ENCODE assay signal across 10 cellular contexts in genomic region chr1:154772611-154773515, GRCh38.
A peak's percentile ranks its signal among the peaks of the same experiment; 100 is the strongest.
DNase-seq lines count a peak whose midpoint lies in the region; ATAC-seq and TF ChIP-seq lines count a peak whose summit lies in the region.
"Had no signal": no experiment of that assay in that cellular context is flagged by ENCODE, and none has a peak within 500 bp of the region (broad histone marks: within the 10 kb centered on the region; RNA-seq: fewer than 3 reads in every experiment).

No MANE protein-coding gene starts in this region.

- H3K4me1 ChIP-seq in neural progenitor cell, result peaks cover 12% of the 10 kb centered on the region

- H3K4me3 ChIP-seq in GM12865 (ENCODE audit: low read depth, low read length) (no peak overlapping the region), neural progenitor cell (no peak overlapping the region), dorsolateral prefrontal cortex (no peak overlapping the region)
- H3K4me3 ChIP-seq: right atrium auricular region had no signal

- no peaks in the 10 kb centered on the region for H3K79me2 ChIP-seq in neural progenitor cell (ENCODE audit: low read depth)

- TF ChIP-seq CTCF in GM12865 (IDR thresholded peaks at IDR 0.05; ENCODE audit: insufficient read depth, low read depth, low read length, missing control alignments) (peak; percentile 12), neural progenitor cell (IDR thresholded peaks at IDR 0.05) (peak; percentile 48), dorsolateral prefrontal cortex (IDR thresholded peaks at IDR 0.05 in 54 of 56, conservative IDR thresholded peaks at IDR 0.05 in 2 of 56; ENCODE audit: low read depth in 1 of 56, partially characterized antibody in 56 of 56) (no peak)

- DNase-seq in NCI-H748 (lab: John Stamatoyannopoulos, UW; ENCODE audit: unreplicated experiment), result peak; percentile 40
- no peak for DNase-seq in NCI-H748 treated with DMSO at 0.1 percent for 48 hours (lab: John Stamatoyannopoulos, UW)
- no peak for DNase-seq in GM12865 (ENCODE audit: low read depth)
- DNase-seq in activated T-cell treated with anti-CD3 and anti-CD28 coated beads, Interleukin-2, amount 50 U/mL, for 4 hours, result peak; percentile 41
- peak; percentile 65 for DNase-seq in neural progenitor cell (ENCODE audit: low spot score)
- DNase-seq in dorsolateral prefrontal cortex, result no peak
- DNase-seq in GF-D8 (lab: John Stamatoyannopoulos, UW), result no peak
- no peak for DNase-seq in NOMO-1 treated with dmso at 0.1 percent for 144 hours (lab: John Stamatoyannopoulos, UW; ENCODE audit: unreplicated experiment)
- DNase-seq: left cardiac atrium had no signal

- H3K27ac Mint-ChIP-seq in neural progenitor cell, result peak overlapping the region; percentile 44

- no peak overlapping the region for H2AFZ ChIP-seq in neural progenitor cell (replicated peaks)

- H3K4me2 ChIP-seq in neural progenitor cell, result no peak overlapping the region

- H3K9me3 Mint-ChIP-seq in activated T-cell treated with anti-CD3 and anti-CD28 coated beads, Interleukin-2, amount 50 U/mL, for 4 hours, result no peaks in the 10 kb centered on the region
- H3K9me3 Mint-ChIP-seq in neural progenitor cell, result no peaks in the 10 kb centered on the region

- no peaks in the 10 kb centered on the region for H3K27me3 Mint-ChIP-seq in activated T-cell treated with anti-CD3 and anti-CD28 coated beads, Interleukin-2, amount 50 U/mL, for 4 hours (ENCODE audit: low read depth)
- H3K27me3 Mint-ChIP-seq in neural progenitor cell (ENCODE audit: insufficient read depth, low read depth), result peaks cover 8% of the 10 kb centered on the region

- H3K27ac ChIP-seq in neural progenitor cell (no peak overlapping the region), dorsolateral prefrontal cortex (peak overlapping the region in 12 of 59 donors; percentile 18 to 68 (median 46))
- H3K27ac ChIP-seq: right atrium auricular region had no signal

- intact Hi-C loops in dorsolateral prefrontal cortex (cut with DNase I), result loop anchor here in 1 of 2 donors (10.0 kb wide), 1 partner anchor 92 kb away; no protein-coding TSS in a partner anchor

- H3K36me3 Mint-ChIP-seq in activated T-cell treated with anti-CD3 and anti-CD28 coated beads, Interleukin-2, amount 50 U/mL, for 4 hours (ENCODE audit: insufficient read depth), result no peaks in the 10 kb centered on the region
- H3K36me3 Mint-ChIP-seq in neural progenitor cell, result no peaks in the 10 kb centered on the region

- no peaks in the 10 kb centered on the region for H3F3A ChIP-seq in neural progenitor cell (ENCODE audit: low read depth)

- H3K36me3 ChIP-seq in neural progenitor cell, result no peaks in the 10 kb centered on the region
- H3K36me3 ChIP-seq: right atrium auricular region had no signal

- H3K9ac ChIP-seq in neural progenitor cell, result no peak overlapping the region

- no peak overlapping the region for H3K4me3 Mint-ChIP-seq in activated T-cell treated with anti-CD3 and anti-CD28 coated beads, Interleukin-2, amount 50 U/mL, for 4 hours
- H3K4me3 Mint-ChIP-seq in neural progenitor cell, result no peak overlapping the region

- no peaks in the 10 kb centered on the region for H3K9me3 ChIP-seq in neural progenitor cell (ENCODE audit: low read depth)
- H3K9me3 ChIP-seq: right atrium auricular region had no signal

- no peaks in the 10 kb centered on the region for H3K4me1 Mint-ChIP-seq in activated T-cell treated with anti-CD3 and anti-CD28 coated beads, Interleukin-2, amount 50 U/mL, for 4 hours (ENCODE audit: low read depth)
- H3K4me1 Mint-ChIP-seq in neural progenitor cell, result peaks cover 47% of the 10 kb centered on the region

- H4K20me1 ChIP-seq in neural progenitor cell (ENCODE audit: low read depth), result no peaks in the 10 kb centered on the region

- peak; percentile 50 to 69 for ATAC-seq in activated T-cell treated with anti-CD3 and anti-CD28 coated beads, Interleukin-2, amount 50 U/mL, for 4 hours
- ATAC-seq: left cardiac atrium had no signal

- H3K27me3 ChIP-seq in neural progenitor cell (no peaks in the 10 kb centered on the region), dorsolateral prefrontal cortex (no peaks in the 10 kb centered on the region)
- H3K27me3 ChIP-seq: right atrium auricular region had no signal

Comparison
In these comparisons a context has a peak if more than half of its experiments do, and no peak if none do; other contexts are left out.
1. DNase-seq: peak in NCI-H748 (single experiment), activated T-cell treated with anti-CD3 and anti-CD28 coated beads, Interleukin-2, amount 50 U/mL, for 4 hours (single experiment) and neural progenitor cell (single experiment); none in NCI-H748 treated with DMSO at 0.1 percent for 48 hours (single experiment), GM12865 (single experiment), dorsolateral prefrontal cortex (0 of 10), GF-D8 (single experiment) and NOMO-1 treated with dmso at 0.1 percent for 144 hours (single experiment).
2. CTCF ChIP-seq: peak in GM12865 (single experiment) and neural progenitor cell (single experiment); none in dorsolateral prefrontal cortex (0 of 56).